ENCODE assay signal across 11 cellular contexts in genomic region chr12:64187370-64187769, GRCh38. TPM values are rescaled to one million over a fixed set of nuclear protein-coding genes. Genes with fewer than 3 reads are reported as not detected.
DNase-seq lines count a peak whose midpoint lies in the region; ATAC-seq and TF ChIP-seq lines count a peak whose summit lies in the region.
"Had no signal": no experiment of that assay in that cellular context is flagged by ENCODE, and none has a peak within 500 bp of the region (broad histone marks: within the 10 kb centered on the region; RNA-seq: fewer than 3 reads in every experiment).

No MANE protein-coding gene starts in this region.

- ATAC-seq in GM18870 (IDR thresholded peaks at IDR 0.05; ENCODE audit: unreplicated experiment) (no peak), GM21515 (IDR thresholded peaks at IDR 0.05; ENCODE audit: unreplicated experiment) (no peak)
- ATAC-seq: Panc1 had no signal

- no peak overlapping the region for H2AFZ ChIP-seq in OCI-LY3 (ENCODE audit: low read depth, low read length)

- no peak for TF ChIP-seq CTCF in OCI-LY3 (IDR thresholded peaks at IDR 0.05; ENCODE audit: low read depth, low read length)
- TF ChIP-seq CTCF in choroid plexus epithelial cell (conservative IDR thresholded peaks at IDR 0.05; ENCODE audit: low read depth, low read length), result no peak
- no peak for TF ChIP-seq CTCF in retinal pigment epithelial cell (conservative IDR thresholded peaks at IDR 0.05; ENCODE audit: low read depth, low read length)
- TF ChIP-seq CTCF in BE2C (IDR thresholded peaks at IDR 0.05; ENCODE audit: low read depth, low read length), result no peak

- H3K27me3 ChIP-seq in OCI-LY3 (ENCODE audit: low read depth, low read length), result no peaks in the 10 kb centered on the region
- H3K27me3 ChIP-seq in BE2C, result no peaks in the 10 kb centered on the region

- no peaks in the 10 kb centered on the region for H3K9me3 ChIP-seq in OCI-LY3 (ENCODE audit: insufficient read depth, low read length)
- H3K9me3 ChIP-seq in BE2C, result no peaks in the 10 kb centered on the region

- peak overlapping the region; percentile 4; the same call in 1 of the 2 replicates for H3K4me2 ChIP-seq in OCI-LY3 (ENCODE audit: low read length)

- peak; percentile 73 for DNase-seq in EL
- DNase-seq in choroid plexus epithelial cell (ENCODE audit: low read depth), result peak; percentile 84
- DNase-seq in retinal pigment epithelial cell (ENCODE audit: low read depth), result peak; percentile 85
- no peak for DNase-seq in BE2C
- DNase-seq in NAMALWA (ENCODE audit: low spot score), result no peak
- DNase-seq: activated naive CD4-positive, alpha-beta T cell treated with anti-CD3 and anti-CD28 coated beads, Interleukin-2, amount 50 U/mL, for 16 hours; T1000 had no signal

- no peaks in the 10 kb centered on the region for H4K20me1 ChIP-seq in OCI-LY3 (ENCODE audit: insufficient read depth, low read length)

- H3K27ac ChIP-seq in OCI-LY3 (ENCODE audit: low read length), result no peak overlapping the region

- no peak overlapping the region for H3K4me3 ChIP-seq in OCI-LY3 (ENCODE audit: low read length)
- no peak overlapping the region for H3K4me3 ChIP-seq in choroid plexus epithelial cell (ENCODE audit: low read depth, low read length)
- no peak overlapping the region for H3K4me3 ChIP-seq in retinal pigment epithelial cell (ENCODE audit: low read length)
- no peak overlapping the region for H3K4me3 ChIP-seq in BE2C (ENCODE audit: low read depth, low read length)

- H3K36me3 ChIP-seq in OCI-LY3 (replicated peaks; ENCODE audit: low read depth, low read length), result peaks cover 4% of the 10 kb centered on the region
- no peaks in the 10 kb centered on the region for H3K36me3 ChIP-seq in BE2C

- no peaks in the 10 kb centered on the region for H3K79me2 ChIP-seq in OCI-LY3 (ENCODE audit: low read length)

- H3K4me1 ChIP-seq in OCI-LY3 (ENCODE audit: low read length) (peaks cover 14% of the 10 kb centered on the region), BE2C (peaks cover 7% of the 10 kb centered on the region)

- no peak overlapping the region for H3K9ac ChIP-seq in OCI-LY3 (ENCODE audit: low read length)

RNA-seq across cellular contexts. Expression of gene KICS2, which starts 34.7 kb away (rescaled TPM):
- 6.8 TPM for polyA plus RNA-seq in BE2C (2012; ENCODE audit: insufficient read depth, insufficient read length, low read depth)

Comparison
In these comparisons a context has a peak if more than half of its experiments do, and no peak if none do; other contexts are left out.
1. DNase-seq: peak in EL (single experiment), choroid plexus epithelial cell (single experiment) and retinal pigment epithelial cell (single experiment); none in BE2C (single experiment) and NAMALWA (single experiment).